In genomic region chr5:157612581-157612980, GRCh38 we compare ENCODE assay signal across 20 cellular contexts. TPM values are rescaled to one million over a fixed set of nuclear protein-coding genes. Genes with fewer than 3 reads are reported as not detected.
DNase-seq lines count a peak whose midpoint lies in the region; ATAC-seq and TF ChIP-seq lines count a peak whose summit lies in the region.
"Had no signal": no experiment of that assay in that cellular context is flagged by ENCODE, and none has a peak within 500 bp of the region (broad histone marks: within the 10 kb centered on the region; RNA-seq: fewer than 3 reads in every experiment).

No MANE protein-coding gene starts in this region.

- peak overlapping the region; percentile 89 for H3K27ac ChIP-seq in OCI-LY3 (ENCODE audit: low read length)
- peak overlapping the region; percentile 52 for H3K27ac ChIP-seq in endodermal cell (ENCODE audit: low read depth, low read length)
- H3K27ac ChIP-seq in psoas muscle = peak overlapping the region; percentile 78
- no peak overlapping the region for H3K27ac ChIP-seq in hepatocyte

- no peak for DNase-seq in activated CD4-positive, alpha-beta T cell treated with anti-CD3 and anti-CD28 coated beads for 36 hours
- DNase-seq in activated CD4-positive, alpha-beta T cell treated with anti-CD3 and anti-CD28 coated beads, Interleukin-2, amount 50 U/mL, for 48 hours = no peak
- no peak for DNase-seq in endodermal cell
- DNase-seq in psoas muscle = no peak
- no peak for DNase-seq in DMS79 (lab: John Stamatoyannopoulos, UW)
- no peak for DNase-seq in hepatocyte (ENCODE audit: low spot score)
- DNase-seq: ACHN; activated CD4-positive, alpha-beta T cell treated with anti-CD3 and anti-CD28 coated beads, Interleukin-2, amount 50 U/mL, for 4 hours; amniotic stem cell; central memory CD4-positive, alpha-beta T cell; effector CD8-positive, alpha-beta T cell; EL; heart right ventricle; nucleus accumbens; Right ventricle myocardium superior had no signal

- TF ChIP-seq CTCF in OCI-LY3 (IDR thresholded peaks at IDR 0.05; ENCODE audit: low read depth, low read length) (no peak), endodermal cell (conservative IDR thresholded peaks at IDR 0.05) (no peak), psoas muscle (IDR thresholded peaks at IDR 0.05) (no peak), hepatocyte (IDR thresholded peaks at IDR 0.05; ENCODE audit: poor library complexity) (no peak)

- H2AFZ ChIP-seq in OCI-LY3 (ENCODE audit: low read depth, low read length) (peak overlapping the region; percentile 82), hepatocyte (no peak overlapping the region)

- H3K4me3 ChIP-seq in OCI-LY3 (ENCODE audit: low read length) (no peak overlapping the region), endodermal cell (ENCODE audit: low read length) (no peak overlapping the region), psoas muscle (no peak overlapping the region), hepatocyte (no peak overlapping the region)
- H3K4me3 ChIP-seq: heart right ventricle had no signal

- H3K9ac ChIP-seq in OCI-LY3 (ENCODE audit: low read length) (peak overlapping the region; percentile 58; the same call in 1 of the 2 replicates), endodermal cell (ENCODE audit: extremely low read depth, low read length, poor library complexity, severe bottlenecking) (no peak overlapping the region)

- POLR2A ChIA-PET in activated CD4-positive, alpha-beta T cell treated with anti-CD3 and anti-CD28 coated beads for 36 hours (lab: Charles Lee) = interaction anchor here (0.6 kb wide), 2 partner anchors 59 to 1409 kb away, joined by 3 read pairs; partner anchors contain the start of gene C5orf52

- H3K27ac Mint-ChIP-seq in activated CD4-positive, alpha-beta T cell treated with anti-CD3 and anti-CD28 coated beads for 36 hours = peak overlapping the region; percentile 85
- no peak overlapping the region for H3K27ac Mint-ChIP-seq in endodermal cell
- H3K27ac Mint-ChIP-seq: activated T-helper 2 cell treated with anti-CD3 and anti-CD28 coated beads, Interferon-gamma antibody, Interleukin-2, Interleukin-4, amounts not matched to agents 10 μg/mL and 5 μg/mL and 100 μg/mL, durations not matched to agents 14 hours and 24 hours and 36 hours had no signal

- intact Hi-C loops in activated CD4-positive, alpha-beta T cell treated with anti-CD3 and anti-CD28 coated beads for 36 hours (cut with DNase I, micrococcal nuclease) = loop anchor here in 1 of 2 experiments (5.0 kb wide), 1 partner anchor 35 kb away; no protein-coding TSS in a partner anchor
- intact Hi-C loops in psoas muscle (cut with DNase I) = no loop called here

- H3K79me2 ChIP-seq in OCI-LY3 (ENCODE audit: low read length) = no peaks in the 10 kb centered on the region
- H3K79me2 ChIP-seq in hepatocyte = no peaks in the 10 kb centered on the region

- H3K36me3 Mint-ChIP-seq in activated CD4-positive, alpha-beta T cell treated with anti-CD3 and anti-CD28 coated beads for 36 hours (ENCODE audit: low read depth) = no peaks in the 10 kb centered on the region
- H3K36me3 Mint-ChIP-seq in endodermal cell (ENCODE audit: low read depth) = no peaks in the 10 kb centered on the region

- H3K9me3 ChIP-seq in OCI-LY3 (ENCODE audit: insufficient read depth, low read length) (no peaks in the 10 kb centered on the region), endodermal cell (ENCODE audit: control insufficient read depth, low read length) (peaks cover 12% of the 10 kb centered on the region), psoas muscle (no peaks in the 10 kb centered on the region), hepatocyte (ENCODE audit: low read depth) (no peaks in the 10 kb centered on the region)
- H3K9me3 ChIP-seq: heart right ventricle had no signal

- peak overlapping the region; percentile 42 for H3K4me3 Mint-ChIP-seq in activated CD4-positive, alpha-beta T cell treated with anti-CD3 and anti-CD28 coated beads for 36 hours
- H3K4me3 Mint-ChIP-seq in endodermal cell = no peak overlapping the region

- peaks cover 56% of the 10 kb centered on the region for H3K4me1 Mint-ChIP-seq in activated CD4-positive, alpha-beta T cell treated with anti-CD3 and anti-CD28 coated beads for 36 hours
- H3K4me1 Mint-ChIP-seq in endodermal cell = peaks cover 11% of the 10 kb centered on the region

- CTCF ChIA-PET in activated CD4-positive, alpha-beta T cell treated with anti-CD3 and anti-CD28 coated beads for 36 hours (lab: Charles Lee) = interaction anchor here (0.6 to 1.0 kb wide), 5 partner anchors 15 to 369 kb away, joined by 3 to 4 read pairs (median 3); no protein-coding TSS in a partner anchor

- H3K27me3 ChIP-seq in OCI-LY3 (ENCODE audit: low read depth, low read length) (no peaks in the 10 kb centered on the region), endodermal cell (ENCODE audit: control insufficient read depth, insufficient read depth, low read length, poor library complexity, severe bottlenecking) (no peaks in the 10 kb centered on the region), psoas muscle (ENCODE audit: insufficient read depth in 3 of 3, low read length in 2 of 3) (no peaks in the 10 kb centered on the region), hepatocyte (no peaks in the 10 kb centered on the region)
- H3K27me3 ChIP-seq: heart right ventricle had no signal

- H3K27me3 Mint-ChIP-seq in activated CD4-positive, alpha-beta T cell treated with anti-CD3 and anti-CD28 coated beads for 36 hours = no peaks in the 10 kb centered on the region
- H3K27me3 Mint-ChIP-seq in endodermal cell (ENCODE audit: insufficient read depth) = no peaks in the 10 kb centered on the region

- no peaks in the 10 kb centered on the region for H4K20me1 ChIP-seq in OCI-LY3 (ENCODE audit: insufficient read depth, low read length)
- no peaks in the 10 kb centered on the region for H4K20me1 ChIP-seq in hepatocyte (ENCODE audit: insufficient read depth, poor library complexity, severe bottlenecking)

- no peaks in the 10 kb centered on the region for H3K9me3 Mint-ChIP-seq in activated CD4-positive, alpha-beta T cell treated with anti-CD3 and anti-CD28 coated beads for 36 hours (ENCODE audit: low read depth)
- H3K9me3 Mint-ChIP-seq in endodermal cell = peaks cover 2% of the 10 kb centered on the region
- H3K9me3 Mint-ChIP-seq: activated T-helper 2 cell treated with anti-CD3 and anti-CD28 coated beads, Interferon-gamma antibody, Interleukin-2, Interleukin-4, amounts not matched to agents 10 μg/mL and 5 μg/mL and 100 μg/mL, durations not matched to agents 14 hours and 24 hours and 36 hours had no signal

- peak overlapping the region; percentile 58 for H3K4me2 ChIP-seq in OCI-LY3 (ENCODE audit: low read length)
- H3K4me2 ChIP-seq in hepatocyte = no peak overlapping the region

- H3K36me3 ChIP-seq in OCI-LY3 (replicated peaks; ENCODE audit: low read depth, low read length) = no peaks in the 10 kb centered on the region
- H3K36me3 ChIP-seq in endodermal cell (ENCODE audit: control insufficient read depth, insufficient read depth, low read length) = no peaks in the 10 kb centered on the region
- no peaks in the 10 kb centered on the region for H3K36me3 ChIP-seq in psoas muscle (ENCODE audit: insufficient read depth in 1 of 2, low read depth in 1 of 2)
- no peaks in the 10 kb centered on the region for H3K36me3 ChIP-seq in hepatocyte (replicated peaks; ENCODE audit: insufficient read depth, low read depth)
- H3K36me3 ChIP-seq: heart right ventricle had no signal

- ATAC-seq in activated CD4-positive, alpha-beta T cell treated with anti-CD3 and anti-CD28 coated beads for 36 hours = no peak
- ATAC-seq in psoas muscle = peak in 1 of 4 donors; percentile 31
- ATAC-seq in HG02623 (IDR thresholded peaks at IDR 0.05; ENCODE audit: unreplicated experiment) = no peak
- ATAC-seq: heart right ventricle had no signal

- H3K4me1 ChIP-seq in OCI-LY3 (ENCODE audit: low read length) = peaks cover 41% of the 10 kb centered on the region
- H3K4me1 ChIP-seq in endodermal cell (ENCODE audit: control insufficient read depth, insufficient read depth, low read length) = peaks cover 22% of the 10 kb centered on the region
- H3K4me1 ChIP-seq in psoas muscle = peaks cover 7% of the 10 kb centered on the region
- H3K4me1 ChIP-seq in hepatocyte (ENCODE audit: insufficient read depth) = peaks cover 12% of the 10 kb centered on the region

- H3K9me2 ChIP-seq in hepatocyte (replicated peaks; ENCODE audit: insufficient read depth) = no peaks in the 10 kb centered on the region

- WGBS in endodermal cell (ENCODE audit: insufficient coverage in 1 of 2, insufficient read length in 1 of 2), 2 experiments = 91 to 93% methylated on average over 5 of the region's 5 CpGs
- 72 to 86% (median 73%) methylated on average over 5 of the region's 5 CpGs for WGBS in psoas muscle, 3 donors
- WGBS in hepatocyte (ENCODE audit: low lambda C conversion rate, missing lambda C conversion rate) = 74% methylated on average over 5 of the region's 5 CpGs

RNA-seq across cellular contexts. Expression of gene ADAM19, which starts 37.0 kb away (rescaled TPM):
- total RNA-seq in activated CD4-positive, alpha-beta T cell treated with anti-CD3 and anti-CD28 coated beads for 36 hours = 10 to 100 TPM; 63.6 to 69.5 TPM
- total RNA-seq in endodermal cell (100 to 1,000 TPM in 1 of 2 donors, 10 to 100 TPM in 1; 96.1 to 119 TPM), psoas muscle (1 to 10 TPM; 1.4 to 4.5 (median 3.1) TPM), hepatocyte (8.0 and 8.6 TPM in 2 replicates)
- 46.1 TPM for polyA plus RNA-seq in endodermal cell (2013, experiment 1 of 2)
- polyA plus RNA-seq in endodermal cell (2013, experiment 2 of 2) = 63.4 TPM
- polyA plus RNA-seq in psoas muscle (under 1 TPM; 0.27 to 0.58 (median 0.39) TPM), hepatocyte (6.0 and 6.9 TPM in 2 replicates)

RNA-seq across cellular contexts. Expression of gene SOX30, which starts 39.7 kb away (rescaled TPM):
- under 1 TPM; 0.18 to 0.44 TPM for total RNA-seq in activated CD4-positive, alpha-beta T cell treated with anti-CD3 and anti-CD28 coated beads for 36 hours
- under 1 TPM in 1 of 2 donors, not detected in 1; 0.48 TPM for total RNA-seq in endodermal cell
- 0.07 TPM for polyA plus RNA-seq in endodermal cell (2013, experiment 1 of 2)
- 0.12 TPM for polyA plus RNA-seq in endodermal cell (2013, experiment 2 of 2)
- total RNA-seq in psoas muscle = under 1 TPM in 1 of 4 donors, not detected in 3; 0.19 TPM
- polyA plus RNA-seq in psoas muscle = under 1 TPM in 2 of 3 donors, not detected in 1; 0.01 to 0.05 TPM
- total RNA-seq in hepatocyte = not detected in 2 replicates
- polyA plus RNA-seq in hepatocyte = 0.44 TPM in 1 of 2 replicates, not detected in the other
- total RNA-seq: lung microvascular endothelial cell had no signal

RNA-seq across cellular contexts. Expression of gene C5orf52, which starts 58.8 kb away (rescaled TPM):
- total RNA-seq in activated CD4-positive, alpha-beta T cell treated with anti-CD3 and anti-CD28 coated beads for 36 hours = not detected
- total RNA-seq in endodermal cell = not detected
- not detected for polyA plus RNA-seq in endodermal cell (2013, experiment 1 of 2)
- not detected for polyA plus RNA-seq in endodermal cell (2013, experiment 2 of 2)
- total RNA-seq in psoas muscle = not detected
- not detected for polyA plus RNA-seq in psoas muscle
- total RNA-seq in hepatocyte = not detected in 2 replicates
- polyA plus RNA-seq in hepatocyte = not detected in 2 replicates
- total RNA-seq: activated T-helper 2 cell treated with anti-CD3 and anti-CD28 coated beads, Interferon-gamma antibody, Interleukin-2, Interleukin-4, amounts not matched to agents 10 μg/mL and 5 μg/mL and 100 μg/mL, durations not matched to agents 14 hours and 24 hours and 36 hours; heart right ventricle; HT-29; lung microvascular endothelial cell; Right ventricle myocardium superior had no signal
- polyA plus RNA-seq: heart right ventricle had no signal
